In genomic region chr12:116287850-116288301, GRCh38 we compare ENCODE assay signal across 1 cellular context.
TF ChIP-seq lines count a peak whose summit lies in the region.

No MANE protein-coding gene starts in this region.

TF ChIP-seq in K562, 482 proteins besides CTCF, POLR2A, EP300 and RAD21 (continued from another document):
- TF ChIP-seq TARDBP (IDR thresholded peaks at IDR 0.05) (no peak), TAF15 (IDR thresholded peaks at IDR 0.05; ENCODE audit: low read depth, low read length) (no peak), MAZ (CRISPR knock-in tag; conservative IDR thresholded peaks at IDR 0.05 in 1 of 2, IDR thresholded peaks at IDR 0.05 in 1 of 2) (no peak), CHD4 (IDR thresholded peaks at IDR 0.05; ENCODE audit: insufficient read depth, insufficient replicate concordance, low read depth, low read length, poor library complexity, severe bottlenecking) (peak; percentile 94), KLF16 (IDR thresholded peaks at IDR 0.05) (no peak), KDM1A (IDR thresholded peaks at IDR 0.05) (peak; percentile 78 to 88), MXI1 (IDR thresholded peaks at IDR 0.05; ENCODE audit: low read depth, low read length) (no peak), ZNF436 (CRISPR knock-in tag; IDR thresholded peaks at IDR 0.05) (no peak), SMARCA5 (IDR thresholded peaks at IDR 0.05) (peak; percentile 87), GATA2 (CRISPR knock-in tag; IDR thresholded peaks at IDR 0.05) (peak; percentile 66), RBM25 (IDR thresholded peaks at IDR 0.05; ENCODE audit: low read depth, low read length, severe bottlenecking) (peak; percentile 96), HNRNPL (IDR thresholded peaks at IDR 0.05; ENCODE audit: low read depth, low read length) (no peak), SLC30A9 (CRISPR knock-in tag; IDR thresholded peaks at IDR 0.05) (no peak), ZNF785 (CRISPR knock-in tag; IDR thresholded peaks at IDR 0.05) (no peak), CBFA2T3 (IDR thresholded peaks at IDR 0.05) (peak; percentile 19; the same call in 1 of the 2 replicates), LARP7 (IDR thresholded peaks at IDR 0.05) (no peak), PHB2 (IDR thresholded peaks at IDR 0.05; ENCODE audit: low read depth) (no peak), GABPA (tag; conservative IDR thresholded peaks at IDR 0.05; ENCODE audit: low read depth) (no peak), HMBOX1 (IDR thresholded peaks at IDR 0.05) (peak; percentile 46; the same call in 1 of the 2 replicates), KAT8 (IDR thresholded peaks at IDR 0.05; ENCODE audit: low read depth) (no peak), BCOR (IDR thresholded peaks at IDR 0.05) (peak; percentile 94), CBX1 (IDR thresholded peaks at IDR 0.05; ENCODE audit: low read depth) (peak; percentile 74; the same call in 1 of the 2 replicates), MCM7 (IDR thresholded peaks at IDR 0.05) (no peak), RNF219 (CRISPR knock-in tag; IDR thresholded peaks at IDR 0.05) (no peak), ADNP (tag; IDR thresholded peaks at IDR 0.05) (peak; percentile 98), ETV5 (CRISPR knock-in tag; IDR thresholded peaks at IDR 0.05; ENCODE audit: low read depth) (no peak)
- TF ChIP-seq, protein P1, sequence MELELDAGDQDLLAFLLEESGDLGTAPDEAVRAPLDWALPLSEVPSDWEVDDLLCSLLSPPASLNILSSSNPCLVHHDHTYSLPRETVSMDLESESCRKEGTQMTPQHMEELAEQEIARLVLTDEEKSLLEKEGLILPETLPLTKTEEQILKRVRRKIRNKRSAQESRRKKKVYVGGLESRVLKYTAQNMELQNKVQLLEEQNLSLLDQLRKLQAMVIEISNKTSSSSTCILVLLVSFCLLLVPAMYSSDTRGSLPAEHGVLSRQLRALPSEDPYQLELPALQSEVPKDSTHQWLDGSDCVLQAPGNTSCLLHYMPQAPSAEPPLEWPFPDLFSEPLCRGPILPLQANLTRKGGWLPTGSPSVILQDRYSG (tag; conservative IDR thresholded peaks at IDR 0.05; ENCODE audit: low read depth): no peak
- TF ChIP-seq, protein P2, sequence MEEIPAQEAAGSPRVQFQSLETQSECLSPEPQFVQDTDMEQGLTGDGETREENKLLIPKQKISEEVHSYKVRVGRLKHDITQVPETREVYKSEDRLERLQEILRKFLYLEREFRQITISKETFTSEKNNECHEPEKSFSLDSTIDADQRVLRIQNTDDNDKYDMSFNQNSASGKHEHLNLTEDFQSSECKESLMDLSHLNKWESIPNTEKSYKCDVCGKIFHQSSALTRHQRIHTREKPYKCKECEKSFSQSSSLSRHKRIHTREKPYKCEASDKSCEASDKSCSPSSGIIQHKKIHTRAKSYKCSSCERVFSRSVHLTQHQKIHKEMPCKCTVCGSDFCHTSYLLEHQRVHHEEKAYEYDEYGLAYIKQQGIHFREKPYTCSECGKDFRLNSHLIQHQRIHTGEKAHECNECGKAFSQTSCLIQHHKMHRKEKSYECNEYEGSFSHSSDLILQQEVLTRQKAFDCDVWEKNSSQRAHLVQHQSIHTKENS (CRISPR knock-in tag; IDR thresholded peaks at IDR 0.05): no peak
